ENCODE assay signal across 8 cellular contexts in genomic region chr1:109283748-109284600, GRCh38. TPM values are rescaled to one million over a fixed set of nuclear protein-coding genes. Genes with fewer than 3 reads are reported as not detected.
DNase-seq lines count a peak whose midpoint lies in the region; ATAC-seq and TF ChIP-seq lines count a peak whose summit lies in the region.

No MANE protein-coding gene starts in this region.

- H4K91ac ChIP-seq in mesenchymal stem cell (ENCODE audit: low read length): peak overlapping the region; percentile 30

- peak overlapping the region; percentile 90 for H3K9ac ChIP-seq in mesenchymal stem cell (ENCODE audit: low read length)

- H3K27ac ChIP-seq in brain microvascular endothelial cell (peak overlapping the region; percentile 75), mesenchymal stem cell (ENCODE audit: low read length, poor library complexity, severe bottlenecking) (peak overlapping the region; percentile 86)

- DNase-seq in EH (ENCODE audit: low read depth): peak; percentile 15
- no peak for DNase-seq in brain microvascular endothelial cell
- DNase-seq in mesenchymal stem cell: no peak
- no peak for DNase-seq in NAMALWA (ENCODE audit: low spot score)
- no peak for DNase-seq in middle frontal gyrus (ENCODE audit: extremely low spot score, low spot score)
- no peak for DNase-seq in dedifferentiated amniotic fluid mesenchymal stem cell (ENCODE audit: extremely low spot score)

- H3K4me3 ChIP-seq in brain microvascular endothelial cell (ENCODE audit: low read depth, low read length) (peak overlapping the region; percentile 85), mesenchymal stem cell (ENCODE audit: insufficient read depth in 1 of 2, low read depth in 1 of 2, low read length in 2 of 2) (peak overlapping the region; percentile 66 to 90)

- no peak overlapping the region for H2BK120ac ChIP-seq in mesenchymal stem cell (ENCODE audit: low read depth, low read length)

- H3K4ac ChIP-seq in mesenchymal stem cell (ENCODE audit: low read depth in 1 of 2, low read length in 2 of 2): peak overlapping the region in 1 of 2 experiments; percentile 89

- peak overlapping the region in 1 of 2 experiments; percentile 35 for H2BK12ac ChIP-seq in mesenchymal stem cell (ENCODE audit: low read length in 2 of 2)

- peak overlapping the region; percentile 78 for H4K8ac ChIP-seq in mesenchymal stem cell (ENCODE audit: low read length)

- no peak overlapping the region for H3K14ac ChIP-seq in mesenchymal stem cell (ENCODE audit: low read length in 2 of 2)

- no peak overlapping the region for H2AFZ ChIP-seq in mesenchymal stem cell (ENCODE audit: low read depth, low read length)

- H3K79me1 ChIP-seq in mesenchymal stem cell (replicated peaks; ENCODE audit: low read length, poor library complexity, severe bottlenecking): peaks cover 24% of the 10 kb centered on the region

- no peak overlapping the region for H2BK5ac ChIP-seq in mesenchymal stem cell (ENCODE audit: low read depth, low read length, poor library complexity, severe bottlenecking)

- TF ChIP-seq CTCF in brain microvascular endothelial cell (IDR thresholded peaks at IDR 0.05; ENCODE audit: low read depth, low read length, missing control alignments): no peak

- peak overlapping the region; percentile 75 for H2AK5ac ChIP-seq in mesenchymal stem cell (ENCODE audit: low read length, severe bottlenecking)

- H3K27me3 ChIP-seq in brain microvascular endothelial cell (replicated peaks) (no peaks in the 10 kb centered on the region), mesenchymal stem cell (ENCODE audit: control insufficient read depth in 1 of 2, insufficient read depth in 1 of 2, low read length in 2 of 2) (no peaks in the 10 kb centered on the region)

- no peak overlapping the region for H2BK15ac ChIP-seq in mesenchymal stem cell (ENCODE audit: low read depth, poor library complexity, severe bottlenecking)

- in situ Hi-C loops in brain microvascular endothelial cell (cut with HindIII; ENCODE audit: low pct_ligation_motif_present, low sequenced_read_pairs): no loop called here

- ATAC-seq in HG03108 (IDR thresholded peaks at IDR 0.05; ENCODE audit: unreplicated experiment): peak; percentile 6
- ATAC-seq in GM18517 (IDR thresholded peaks at IDR 0.05; ENCODE audit: unreplicated experiment): no peak

- no peak overlapping the region for H3K23ac ChIP-seq in mesenchymal stem cell (ENCODE audit: low read length in 2 of 2)

- no peaks in the 10 kb centered on the region for H3K9me3 ChIP-seq in mesenchymal stem cell (ENCODE audit: control insufficient read depth, low read length)

- peak overlapping the region in 1 of 2 experiments; percentile 60 for H3K18ac ChIP-seq in mesenchymal stem cell (ENCODE audit: low read depth in 1 of 2, low read length in 2 of 2)

- 73% methylated on average over 17 of the region's 17 CpGs for WGBS in mesenchymal stem cell

- peaks cover 19% of the 10 kb centered on the region for H3K4me1 ChIP-seq in mesenchymal stem cell (ENCODE audit: control insufficient read depth, insufficient read depth, low read depth, low read length)

- H3K36me3 ChIP-seq in brain microvascular endothelial cell (replicated peaks) (no peaks in the 10 kb centered on the region), mesenchymal stem cell (ENCODE audit: control insufficient read depth in 1 of 2, insufficient read depth in 2 of 2, low read depth in 1 of 2, low read length in 2 of 2) (peaks cover 12 to 13% of the 10 kb centered on the region in 2 experiments)

- peak overlapping the region; percentile 55 for H3K4me2 ChIP-seq in mesenchymal stem cell (ENCODE audit: low read length, poor library complexity, severe bottlenecking)

RNA-seq across cellular contexts. Expression of gene PSRC1, which starts 1.0 kb away (rescaled TPM):
- polyA plus RNA-seq in mesenchymal stem cell (2013, experiment 1 of 2): 7.4 TPM
- 7.5 TPM for polyA plus RNA-seq in mesenchymal stem cell (2013, experiment 2 of 2)

RNA-seq across cellular contexts. Expression of gene MYBPHL, which starts 22.8 kb away (rescaled TPM):
- polyA plus RNA-seq in mesenchymal stem cell (2013, experiment 1 of 2): 0.14 TPM
- polyA plus RNA-seq in mesenchymal stem cell (2013, experiment 2 of 2): not detected

RNA-seq across cellular contexts. Expression of gene CELSR2, which starts 34.6 kb away (rescaled TPM):
- polyA plus RNA-seq in mesenchymal stem cell (2013, experiment 1 of 2): 1.0 TPM
- polyA plus RNA-seq in mesenchymal stem cell (2013, experiment 2 of 2): 0.93 TPM
